ENCODE assay signal across 26 cellular contexts in the genomic region with DNA sequence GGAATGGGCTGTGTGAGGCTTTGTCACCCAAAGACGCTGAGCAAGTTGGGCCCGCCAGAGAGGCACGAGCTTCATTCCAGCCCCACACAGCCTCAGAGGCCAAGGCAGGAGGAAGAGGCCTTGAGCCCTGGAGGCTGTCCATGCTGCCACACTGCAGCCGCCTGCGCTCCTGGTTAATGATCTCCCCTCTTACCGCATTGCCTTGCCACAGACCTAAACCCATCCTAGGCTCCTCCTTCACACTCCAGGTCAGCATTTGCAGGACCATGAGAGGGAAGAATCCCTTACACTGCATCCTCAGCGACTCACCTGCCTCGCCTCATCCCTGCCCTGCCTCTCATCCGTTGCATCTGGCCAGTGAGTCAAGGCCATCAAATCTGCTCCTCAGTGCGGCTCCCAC.
"Had no signal": no experiment of that assay in that cellular context is flagged by ENCODE, and none has a peak within 500 bp of the region (broad histone marks: within the 10 kb centered on the region; RNA-seq: fewer than 3 reads in every experiment).

No MANE protein-coding gene starts in this region.

- H3K27ac ChIP-seq: coronary artery, esophagus muscularis mucosa, gastroesophageal sphincter, left ventricle myocardium inferior, lower lobe of right lung, ovary, spleen, tibial artery, upper lobe of left lung, uterus had no signal

- H3K27me3 ChIP-seq: esophagus muscularis mucosa, gastroesophageal sphincter, ovary, spleen, tibial artery, upper lobe of left lung, uterus had no signal

- H3K36me3 ChIP-seq: left ventricle myocardium inferior, lower lobe of right lung, ovary, upper lobe of left lung, uterus had no signal

- H3K36me3 Mint-ChIP-seq: memory B cell; natural killer cell; stimulated activated memory B cell treated with anti-CD40 and anti-IgM and Interleukin-4, amounts not matched to agents 10 μg/mL and 1 μg/mL and 100 μg/mL, for 72 hours had no signal

- ATAC-seq: gastroesophageal sphincter; left cardiac atrium; lower lobe of right lung; natural killer cell; right cardiac atrium; stimulated activated memory B cell treated with anti-CD40 and anti-IgM and Interleukin-4, amounts not matched to agents 10 μg/mL and 1 μg/mL and 100 μg/mL, for 72 hours had no signal

- DNase-seq: effector CD4-positive, alpha-beta T cell; endodermal cell; glutamatergic neuron; islet precursor cell; left cardiac atrium; left ventricle myocardium inferior; lower lobe of right lung; natural killer cell; ovary; right cardiac atrium; spleen; stimulated activated CD4-positive, alpha-beta T cell treated with anti-CD3 and anti-CD28 coated beads, Interleukin-15, amount 100 ng/mL, for 24 hours; stimulated activated CD4-positive, alpha-beta T cell treated with anti-CD3 and anti-CD28 coated beads, Interleukin-1b, Interleukin-23, amount 100 ng/mL, for 48 hours; stimulated activated CD4-positive, alpha-beta T cell treated with anti-CD3 and anti-CD28 coated beads, Interleukin-4, amount 100 ng/mL, for 24 hours; tibial artery; upper lobe of left lung; uterus had no signal

- H3K4me1 Mint-ChIP-seq: endodermal cell, mesothelial cell of epicardium, neural crest cell had no signal

- H3K27me3 Mint-ChIP-seq: memory B cell; progenitor cell of endocrine pancreas; stimulated activated memory B cell treated with anti-CD40 and anti-IgM and Interleukin-4, amounts not matched to agents 10 μg/mL and 1 μg/mL and 100 μg/mL, for 72 hours; stimulated activated naive CD8-positive, alpha-beta T cell treated with anti-CD3 and anti-CD28 coated beads, Interleukin-15, Interleukin-2, amounts not matched to agents 100 ng/mL and 50 ng/mL, for 24 hours had no signal

- H3K9me3 ChIP-seq: esophagus muscularis mucosa, gastroesophageal sphincter, left ventricle myocardium inferior, lower lobe of right lung, ovary, spleen, tibial artery, upper lobe of left lung, uterus had no signal

- H3K4me1 ChIP-seq: tibial artery, uterus had no signal

- H3K9me3 Mint-ChIP-seq: endodermal cell; memory B cell; mesothelial cell of epicardium; natural killer cell; neural crest cell; stimulated activated memory B cell treated with anti-CD40 and anti-IgM and Interleukin-4, amounts not matched to agents 10 μg/mL and 1 μg/mL and 100 μg/mL, for 72 hours; stimulated activated naive CD8-positive, alpha-beta T cell treated with anti-CD3 and anti-CD28 coated beads, Interleukin-15, Interleukin-2, amounts not matched to agents 100 ng/mL and 50 ng/mL, for 24 hours had no signal

- H3K27ac Mint-ChIP-seq: endodermal cell; memory B cell; mesothelial cell of epicardium; natural killer cell; progenitor cell of endocrine pancreas; stimulated activated memory B cell treated with anti-CD40 and anti-IgM and Interleukin-4, amounts not matched to agents 10 μg/mL and 1 μg/mL and 100 μg/mL, for 72 hours; stimulated activated naive CD8-positive, alpha-beta T cell treated with anti-CD3 and anti-CD28 coated beads, Interleukin-15, Interleukin-2, amounts not matched to agents 100 ng/mL and 50 ng/mL, for 24 hours had no signal

- H3K4me3 Mint-ChIP-seq: endodermal cell; memory B cell; mesothelial cell of epicardium; natural killer cell; neural crest cell; stimulated activated memory B cell treated with anti-CD40 and anti-IgM and Interleukin-4, amounts not matched to agents 10 μg/mL and 1 μg/mL and 100 μg/mL, for 72 hours; stimulated activated naive CD8-positive, alpha-beta T cell treated with anti-CD3 and anti-CD28 coated beads, Interleukin-15, Interleukin-2, amounts not matched to agents 100 ng/mL and 50 ng/mL, for 24 hours had no signal

- H3K4me3 ChIP-seq: coronary artery, esophagus muscularis mucosa, gastroesophageal sphincter, left ventricle myocardium inferior, lower lobe of right lung, ovary, spleen, tibial artery, upper lobe of left lung, uterus had no signal
